8 cellular contexts compared by ENCODE assay signal in the genomic region with DNA sequence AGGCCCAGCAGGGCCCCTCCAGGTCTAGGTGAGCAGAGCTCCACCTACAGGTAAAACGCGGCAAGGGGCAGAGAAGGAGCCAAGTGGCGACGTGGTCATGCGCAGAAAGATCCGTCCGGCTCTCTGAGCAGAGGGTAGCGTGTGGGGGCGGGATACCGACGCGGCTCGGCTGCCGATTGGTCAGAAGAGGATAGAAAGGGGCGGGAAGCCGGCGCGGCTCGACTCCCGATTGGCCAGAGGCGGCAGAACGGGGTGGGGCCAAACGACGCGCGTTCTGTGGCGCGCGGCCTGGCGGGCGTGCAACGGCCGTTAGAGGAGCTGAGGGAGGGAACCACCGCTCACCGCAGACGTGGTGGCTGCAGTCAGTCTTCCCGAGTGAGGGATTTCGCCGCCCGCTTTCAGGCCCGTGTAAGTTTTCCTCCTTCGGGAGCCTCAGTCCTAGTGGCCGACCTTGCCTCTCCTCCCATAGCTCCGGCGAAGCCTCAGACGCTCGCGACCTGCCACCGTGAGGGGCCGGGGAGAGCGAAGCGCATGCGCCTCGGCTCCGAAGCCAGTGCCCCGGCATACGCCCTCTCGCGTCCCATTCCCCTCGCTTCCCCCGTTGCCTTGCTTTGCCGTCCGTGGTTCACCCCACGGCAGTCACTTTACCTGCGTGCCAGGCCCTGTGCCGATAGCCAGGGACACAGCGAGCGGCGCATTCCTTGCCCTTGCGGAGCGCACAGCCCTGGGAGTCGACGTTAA. TPM values are rescaled to one million over a fixed set of nuclear protein-coding genes. Genes with fewer than 3 reads are reported as not detected.
DNase-seq lines count a peak whose midpoint lies in the region; ATAC-seq and TF ChIP-seq lines count a peak whose summit lies in the region.

A gene with protein sequence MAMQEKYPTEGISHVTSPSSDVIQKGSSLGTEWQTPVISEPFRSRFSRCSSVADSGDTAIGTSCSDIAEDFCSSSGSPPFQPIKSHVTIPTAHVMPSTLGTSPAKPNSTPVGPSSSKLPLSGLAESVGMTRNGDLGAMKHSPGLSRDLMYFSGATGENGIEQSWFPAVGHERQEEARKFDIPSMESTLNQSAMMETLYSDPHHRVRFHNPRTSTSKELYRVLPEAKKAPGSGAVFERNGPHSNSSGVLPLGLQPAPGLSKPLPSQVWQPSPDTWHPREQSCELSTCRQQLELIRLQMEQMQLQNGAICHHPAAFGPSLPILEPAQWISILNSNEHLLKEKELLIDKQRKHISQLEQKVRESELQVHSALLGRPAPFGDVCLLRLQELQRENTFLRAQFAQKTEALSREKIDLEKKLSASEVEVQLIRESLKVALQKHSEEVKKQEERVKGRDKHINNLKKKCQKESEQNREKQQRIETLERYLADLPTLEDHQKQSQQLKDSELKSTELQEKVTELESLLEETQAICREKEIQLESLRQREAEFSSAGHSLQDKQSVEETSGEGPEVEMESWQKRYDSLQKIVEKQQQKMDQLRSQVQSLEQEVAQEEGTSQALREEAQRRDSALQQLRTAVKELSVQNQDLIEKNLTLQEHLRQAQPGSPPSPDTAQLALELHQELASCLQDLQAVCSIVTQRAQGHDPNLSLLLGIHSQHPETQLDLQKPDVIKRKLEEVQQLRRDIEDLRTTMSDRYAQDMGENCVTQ (plus strand): TSS at position 298 of the 741 bp plus-strand sequence. CDS start 5,584 bp downstream, outside the sequence.

- H3K27ac ChIP-seq in RWPE1: peak within 1 kb of the TSS; percentile 86

- peaks cover 15% of the 10 kb centered on the region for H3K4me1 Mint-ChIP-seq in activated T-helper 17 cell treated with anti-CD3 and anti-CD28 coated beads, Interleukin-2, amount 50 U/mL, for 72 hours
- peaks cover 10 to 26% (median 19%) of the 10 kb centered on the region in 3 donors for H3K4me1 Mint-ChIP-seq in naive B cell
- H3K4me1 Mint-ChIP-seq in stimulated activated memory B cell treated with anti-CD40 and anti-IgM and Interleukin-4, amounts not matched to agents 10 μg/mL and 1 μg/mL and 100 μg/mL, for 72 hours: peaks cover 42% of the 10 kb centered on the region

- peak within 1 kb of the TSS; percentile 99 for H3K4me3 Mint-ChIP-seq in activated T-helper 17 cell treated with anti-CD3 and anti-CD28 coated beads, Interleukin-2, amount 50 U/mL, for 72 hours
- peak within 1 kb of the TSS; percentile 93 to 99 (median 98) for H3K4me3 Mint-ChIP-seq in naive B cell
- peak within 1 kb of the TSS; percentile 99 for H3K4me3 Mint-ChIP-seq in stimulated activated memory B cell treated with anti-CD40 and anti-IgM and Interleukin-4, amounts not matched to agents 10 μg/mL and 1 μg/mL and 100 μg/mL, for 72 hours

- H3K27me3 Mint-ChIP-seq in activated T-helper 17 cell treated with anti-CD3 and anti-CD28 coated beads, Interleukin-2, amount 50 U/mL, for 72 hours: no peaks in the 10 kb centered on the region
- H3K27me3 Mint-ChIP-seq in naive B cell: no peaks in the 10 kb centered on the region
- H3K27me3 Mint-ChIP-seq in stimulated activated memory B cell treated with anti-CD40 and anti-IgM and Interleukin-4, amounts not matched to agents 10 μg/mL and 1 μg/mL and 100 μg/mL, for 72 hours: no peaks in the 10 kb centered on the region

- peak within 1 kb of the TSS; percentile 96 for H3K27ac Mint-ChIP-seq in activated T-helper 17 cell treated with anti-CD3 and anti-CD28 coated beads, Interleukin-2, amount 50 U/mL, for 72 hours
- peak within 1 kb of the TSS; percentile 83 to 98 (median 92) for H3K27ac Mint-ChIP-seq in naive B cell
- peak within 1 kb of the TSS; percentile 87 for H3K27ac Mint-ChIP-seq in stimulated activated memory B cell treated with anti-CD40 and anti-IgM and Interleukin-4, amounts not matched to agents 10 μg/mL and 1 μg/mL and 100 μg/mL, for 72 hours

- DNase-seq in ELF-1 (ENCODE audit: low read depth, low spot score) (peak; percentile 99), H4 (ENCODE audit: low spot score) (peak; percentile 96), LNCaP clone FGC (ENCODE audit: low read depth) (peak; percentile 80), RWPE1 (ENCODE audit: low spot score) (peak; percentile 100), fibroblast of gingiva (ENCODE audit: low read depth) (peak; percentile 96), naive B cell (peak; percentile 98)

- no peaks in the 10 kb centered on the region for H3K9me3 Mint-ChIP-seq in activated T-helper 17 cell treated with anti-CD3 and anti-CD28 coated beads, Interleukin-2, amount 50 U/mL, for 72 hours
- no peaks in the 10 kb centered on the region for H3K9me3 Mint-ChIP-seq in naive B cell
- no peaks in the 10 kb centered on the region for H3K9me3 Mint-ChIP-seq in stimulated activated memory B cell treated with anti-CD40 and anti-IgM and Interleukin-4, amounts not matched to agents 10 μg/mL and 1 μg/mL and 100 μg/mL, for 72 hours

- H3K4me3 ChIP-seq in LNCaP clone FGC (ENCODE audit: low read depth, low read length): peak within 1 kb of the TSS; percentile 82

- peaks cover 14% of the 10 kb centered on the region for H3K36me3 Mint-ChIP-seq in activated T-helper 17 cell treated with anti-CD3 and anti-CD28 coated beads, Interleukin-2, amount 50 U/mL, for 72 hours (ENCODE audit: low read depth)
- no peaks in the 10 kb centered on the region for H3K36me3 Mint-ChIP-seq in naive B cell
- H3K36me3 Mint-ChIP-seq in stimulated activated memory B cell treated with anti-CD40 and anti-IgM and Interleukin-4, amounts not matched to agents 10 μg/mL and 1 μg/mL and 100 μg/mL, for 72 hours: no peaks in the 10 kb centered on the region

- ATAC-seq in activated T-helper 17 cell treated with anti-CD3 and anti-CD28 coated beads, Interleukin-2, amount 50 U/mL, for 72 hours (replicated peaks): peak; percentile 96
- ATAC-seq in naive B cell (ENCODE audit: low read depth in 2 of 2): peak; percentile 90 to 91
- peak; percentile 99 for ATAC-seq in stimulated activated memory B cell treated with anti-CD40 and anti-IgM and Interleukin-4, amounts not matched to agents 10 μg/mL and 1 μg/mL and 100 μg/mL, for 72 hours

- peak; percentile 71 for TF ChIP-seq CTCF in LNCaP clone FGC (IDR thresholded peaks at IDR 0.05; ENCODE audit: control insufficient read depth, extremely low read depth, insufficient read depth)
- peak; percentile 91 for TF ChIP-seq CTCF in RWPE1 (conservative IDR thresholded peaks at IDR 0.05; ENCODE audit: low read depth)

- POLR2A ChIA-PET in RWPE1 (lab: Yijun Ruan, JAX; ENCODE audit: low non-redundant PET): interaction anchor here (0.5 to 1.0 kb wide), 3 partner anchors 14 to 107 kb away, joined by 3 to 5 read pairs (median 3); a partner anchor contains a TSS

- CTCF ChIA-PET in RWPE1 (lab: Yijun Ruan, JAX): interaction anchor here (0.5 to 2.4 kb wide), 21 partner anchors 9 to 320 kb away, joined by 3 to 15 read pairs (median 4); a partner anchor contains a TSS

RNA-seq across cellular contexts. Expression of the gene that starts here (rescaled TPM):
- 18.1 and 21.3 TPM in 2 replicates for total RNA-seq in H4 (2014; rRNA removed; shearing (Covaris generic))
- 10 to 100 TPM; 34.8 to 37.7 TPM for total RNA-seq in activated T-helper 17 cell treated with anti-CD3 and anti-CD28 coated beads, Interleukin-2, amount 50 U/mL, for 72 hours
- polyA plus RNA-seq in naive B cell (ENCODE audit: low read depth in 6 of 6): 1 to 10 TPM; 2.5 to 8.2 (median 4.9) TPM

Comparison
In these comparisons a context has a peak if more than half of its experiments do, and no peak if none do; other contexts are left out.
1. Peak in every context shown above with its lines: DNase-seq, ATAC-seq, H3K4me3 ChIP-seq and H3K27ac ChIP-seq.